In the genomic region with DNA sequence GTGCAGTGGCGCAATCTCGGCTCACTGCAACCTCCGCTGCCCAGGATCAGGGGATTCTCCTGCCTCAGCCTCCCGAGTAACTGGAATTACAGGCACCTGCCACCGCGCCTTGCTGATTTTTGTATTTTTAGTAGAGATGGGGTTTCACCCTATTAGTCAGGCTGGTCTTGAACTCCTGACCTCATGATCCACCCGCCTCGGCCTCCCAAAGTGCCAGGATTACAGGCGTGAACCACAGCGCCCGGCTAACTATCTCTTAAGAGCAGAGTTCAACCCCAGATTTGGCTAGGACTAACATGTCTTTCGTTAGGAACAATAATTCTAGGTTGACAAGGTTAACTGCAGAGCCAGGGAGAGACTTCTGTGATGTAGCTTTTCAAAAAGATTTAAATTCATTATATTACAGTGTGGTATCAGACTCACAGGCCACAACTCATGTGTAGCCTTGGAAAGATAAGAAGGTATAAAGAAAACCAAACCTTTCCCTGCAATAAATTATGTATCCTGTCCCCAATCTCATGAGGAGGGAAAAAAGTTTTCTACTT, we compare ENCODE assay signal across 20 cellular contexts. TPM values are rescaled to one million over a fixed set of nuclear protein-coding genes. Genes with fewer than 3 reads are reported as not detected.
DNase-seq lines count a peak whose midpoint lies in the region; ATAC-seq and TF ChIP-seq lines count a peak whose summit lies in the region.
"Had no signal": no experiment of that assay in that cellular context is flagged by ENCODE, and none has a peak within 500 bp of the region (broad histone marks: within the 10 kb centered on the region; RNA-seq: fewer than 3 reads in every experiment).

No MANE protein-coding gene starts in this region.

- no peak for DNase-seq in activated CD8-positive, alpha-beta T cell treated with anti-CD3 and anti-CD28 coated beads for 36 hours
- no peak for DNase-seq in activated CD8-positive, alpha-beta T cell treated with anti-CD3 and anti-CD28 coated beads, Interleukin-2, amount 10 ng/mL, durations not matched to agents 7 days and 5 days
- no peak for DNase-seq in activated naive CD8-positive, alpha-beta T cell treated with anti-CD3 and anti-CD28 coated beads, Interleukin-2, amount 50 U/mL, for 24 hours
- no peak for DNase-seq in mesothelial cell of epicardium (ENCODE audit: low spot score in 2 of 2, unreplicated experiment in 2 of 2)
- peak; percentile 29 to 48 for DNase-seq in suprapubic skin (ENCODE audit: low spot score in 2 of 2)
- DNase-seq in AG08395 (ENCODE audit: low spot score), result no peak
- no peak for DNase-seq in left cardiac atrium
- DNase-seq in PC-9, result no peak
- DNase-seq: BE2C; CD8-positive, alpha-beta T cell; DMS79; H9; NCI-H1417; NCI-H187 treated with DMSO at 0.1 percent for 48 hours; NCI-H748 treated with DMSO at 0.1 percent for 48 hours; PC-3 had no signal

- no peak overlapping the region for H3K4me3 ChIP-seq in suprapubic skin
- H3K4me3 ChIP-seq in PC-9, result no peak overlapping the region
- H3K4me3 ChIP-seq: SJSA1 had no signal

- intact Hi-C loops in activated CD8-positive, alpha-beta T cell treated with anti-CD3 and anti-CD28 coated beads for 36 hours (cut with micrococcal nuclease), result no loop called here
- intact Hi-C loops in left cardiac atrium (cut with DNase I) (loop anchor here in 1 of 2 donors (10.0 kb wide), 1 partner anchor 603 kb away; no protein-coding TSS in a partner anchor), PC-9 (cut with micrococcal nuclease; ENCODE audit: unreplicated experiment) (no loop called here)

- BruUV-seq in PC-9 (replicated peaks; lab: Mats Ljungman, UMichigan), result no TSS peak

- H3K4me1 ChIP-seq in suprapubic skin, result peaks cover 30% of the 10 kb centered on the region
- peaks cover 15% of the 10 kb centered on the region for H3K4me1 ChIP-seq in PC-9 (replicated peaks; ENCODE audit: insufficient read depth)
- H3K4me1 ChIP-seq: BE2C had no signal

- no peaks in the 10 kb centered on the region for H3K9me3 Mint-ChIP-seq in activated CD8-positive, alpha-beta T cell treated with anti-CD3 and anti-CD28 coated beads for 36 hours
- H3K9me3 Mint-ChIP-seq in activated CD8-positive, alpha-beta T cell treated with anti-CD3 and anti-CD28 coated beads, Interleukin-2, amount 10 ng/mL, durations not matched to agents 7 days and 5 days (ENCODE audit: insufficient read depth), result no peaks in the 10 kb centered on the region
- H3K9me3 Mint-ChIP-seq in activated naive CD8-positive, alpha-beta T cell treated with anti-CD3 and anti-CD28 coated beads, Interleukin-2, amount 50 U/mL, for 24 hours, result no peaks in the 10 kb centered on the region
- no peaks in the 10 kb centered on the region for H3K9me3 Mint-ChIP-seq in mesothelial cell of epicardium
- H3K9me3 Mint-ChIP-seq: CD8-positive, alpha-beta T cell; H9 had no signal

- H3K36me3 ChIP-seq in suprapubic skin (peaks cover 14% of the 10 kb centered on the region), PC-9 (ENCODE audit: low read depth) (peaks cover 6% of the 10 kb centered on the region; the same call in 1 of the 2 replicates)

- no peak overlapping the region for H3K4me3 Mint-ChIP-seq in activated CD8-positive, alpha-beta T cell treated with anti-CD3 and anti-CD28 coated beads for 36 hours
- no peak overlapping the region for H3K4me3 Mint-ChIP-seq in activated CD8-positive, alpha-beta T cell treated with anti-CD3 and anti-CD28 coated beads, Interleukin-2, amount 10 ng/mL, durations not matched to agents 7 days and 5 days
- no peak overlapping the region for H3K4me3 Mint-ChIP-seq in activated naive CD8-positive, alpha-beta T cell treated with anti-CD3 and anti-CD28 coated beads, Interleukin-2, amount 50 U/mL, for 24 hours
- no peak overlapping the region for H3K4me3 Mint-ChIP-seq in mesothelial cell of epicardium
- H3K4me3 Mint-ChIP-seq: H9 had no signal

- H3K27ac ChIP-seq in suprapubic skin (no peak overlapping the region), PC-9 (no peak overlapping the region)
- H3K27ac ChIP-seq: 22Rv1, HL-60, SJSA1 had no signal

- 89% methylated on average over 12 of the region's 12 CpGs for WGBS in suprapubic skin

- POLR2A ChIA-PET in activated CD8-positive, alpha-beta T cell treated with anti-CD3 and anti-CD28 coated beads for 36 hours (lab: Charles Lee), result no interaction called here
- POLR2A ChIA-PET in activated CD8-positive, alpha-beta T cell treated with anti-CD3 and anti-CD28 coated beads, Interleukin-2, amount 10 ng/mL, durations not matched to agents 7 days and 5 days (lab: Charles Lee), result no interaction called here
- POLR2A ChIA-PET in PC-9 (lab: Charles Lee; ENCODE audit: unreplicated experiment), result no interaction called here

- no peaks in the 10 kb centered on the region for H3K27me3 Mint-ChIP-seq in activated CD8-positive, alpha-beta T cell treated with anti-CD3 and anti-CD28 coated beads for 36 hours
- no peaks in the 10 kb centered on the region for H3K27me3 Mint-ChIP-seq in activated CD8-positive, alpha-beta T cell treated with anti-CD3 and anti-CD28 coated beads, Interleukin-2, amount 10 ng/mL, durations not matched to agents 7 days and 5 days (ENCODE audit: low read depth)
- no peaks in the 10 kb centered on the region for H3K27me3 Mint-ChIP-seq in activated naive CD8-positive, alpha-beta T cell treated with anti-CD3 and anti-CD28 coated beads, Interleukin-2, amount 50 U/mL, for 24 hours
- no peaks in the 10 kb centered on the region for H3K27me3 Mint-ChIP-seq in mesothelial cell of epicardium (ENCODE audit: low read depth)

- peaks cover 36% of the 10 kb centered on the region for H3K4me1 Mint-ChIP-seq in activated CD8-positive, alpha-beta T cell treated with anti-CD3 and anti-CD28 coated beads for 36 hours (ENCODE audit: low read depth)
- peaks cover 30% of the 10 kb centered on the region for H3K4me1 Mint-ChIP-seq in activated CD8-positive, alpha-beta T cell treated with anti-CD3 and anti-CD28 coated beads, Interleukin-2, amount 10 ng/mL, durations not matched to agents 7 days and 5 days (ENCODE audit: low read depth)
- peaks cover 38% of the 10 kb centered on the region for H3K4me1 Mint-ChIP-seq in activated naive CD8-positive, alpha-beta T cell treated with anti-CD3 and anti-CD28 coated beads, Interleukin-2, amount 50 U/mL, for 24 hours
- H3K4me1 Mint-ChIP-seq in mesothelial cell of epicardium, result peaks cover 29% of the 10 kb centered on the region

- no peaks in the 10 kb centered on the region for H3K9me3 ChIP-seq in suprapubic skin
- H3K9me3 ChIP-seq in PC-9 (ENCODE audit: insufficient read depth, low read depth), result no peaks in the 10 kb centered on the region
- H3K9me3 ChIP-seq: BE2C, SJSA1 had no signal

- no peak for TF ChIP-seq CTCF in activated CD8-positive, alpha-beta T cell treated with anti-CD3 and anti-CD28 coated beads for 36 hours (IDR thresholded peaks at IDR 0.05)
- TF ChIP-seq CTCF in mesothelial cell of epicardium (IDR thresholded peaks at IDR 0.05; ENCODE audit: unreplicated experiment) (no peak), suprapubic skin (IDR thresholded peaks at IDR 0.05) (no peak), PC-9 (conservative IDR thresholded peaks at IDR 0.05) (no peak)

- ATAC-seq in activated CD8-positive, alpha-beta T cell treated with anti-CD3 and anti-CD28 coated beads for 36 hours, result no peak
- no peak for ATAC-seq in activated CD8-positive, alpha-beta T cell treated with anti-CD3 and anti-CD28 coated beads, Interleukin-2, amount 10 ng/mL, durations not matched to agents 7 days and 5 days
- no peak for ATAC-seq in activated naive CD8-positive, alpha-beta T cell treated with anti-CD3 and anti-CD28 coated beads, Interleukin-2, amount 50 U/mL, for 24 hours
- ATAC-seq in left cardiac atrium, result no peak
- ATAC-seq: CD8-positive, alpha-beta T cell; PC-3 had no signal

- H3K9me2 ChIP-seq in PC-9 (ENCODE audit: insufficient read depth), result no peaks in the 10 kb centered on the region

- H3K79me2 ChIP-seq in PC-9 (ENCODE audit: low read depth), result peaks cover 66% of the 10 kb centered on the region

- peak overlapping the region; percentile 12 for H3K27ac Mint-ChIP-seq in activated CD8-positive, alpha-beta T cell treated with anti-CD3 and anti-CD28 coated beads for 36 hours
- no peak overlapping the region for H3K27ac Mint-ChIP-seq in activated CD8-positive, alpha-beta T cell treated with anti-CD3 and anti-CD28 coated beads, Interleukin-2, amount 10 ng/mL, durations not matched to agents 7 days and 5 days
- H3K27ac Mint-ChIP-seq in activated naive CD8-positive, alpha-beta T cell treated with anti-CD3 and anti-CD28 coated beads, Interleukin-2, amount 50 U/mL, for 24 hours, result peak overlapping the region; percentile 52
- H3K27ac Mint-ChIP-seq in mesothelial cell of epicardium, result peak overlapping the region; percentile 73

- peaks cover 28% of the 10 kb centered on the region for H3K36me3 Mint-ChIP-seq in activated CD8-positive, alpha-beta T cell treated with anti-CD3 and anti-CD28 coated beads for 36 hours (ENCODE audit: low read depth)
- H3K36me3 Mint-ChIP-seq in activated CD8-positive, alpha-beta T cell treated with anti-CD3 and anti-CD28 coated beads, Interleukin-2, amount 10 ng/mL, durations not matched to agents 7 days and 5 days (ENCODE audit: low read depth), result peaks cover 31% of the 10 kb centered on the region
- peaks cover 16% of the 10 kb centered on the region for H3K36me3 Mint-ChIP-seq in activated naive CD8-positive, alpha-beta T cell treated with anti-CD3 and anti-CD28 coated beads, Interleukin-2, amount 50 U/mL, for 24 hours (ENCODE audit: low read depth)
- peaks cover 7% of the 10 kb centered on the region for H3K36me3 Mint-ChIP-seq in mesothelial cell of epicardium

- H3K4me2 ChIP-seq in PC-9, result no peak overlapping the region

- peaks cover 45% of the 10 kb centered on the region for H3F3A ChIP-seq in PC-9 (ENCODE audit: insufficient read depth, low read depth)

- no peaks in the 10 kb centered on the region for H3K27me3 ChIP-seq in suprapubic skin
- H3K27me3 ChIP-seq in PC-9 (ENCODE audit: insufficient read depth, low read depth), result no peaks in the 10 kb centered on the region
- H3K27me3 ChIP-seq: BE2C, SJSA1 had no signal

- H4K20me1 ChIP-seq in PC-9 (ENCODE audit: insufficient read depth), result peaks cover 36% of the 10 kb centered on the region

- no peak overlapping the region for H2AFZ ChIP-seq in PC-9

- no peak for TF ChIP-seq EP300 in suprapubic skin (IDR thresholded peaks at IDR 0.05)

- no peak for TF ChIP-seq POLR2A in suprapubic skin (IDR thresholded peaks at IDR 0.05)

- CTCF ChIA-PET in activated CD8-positive, alpha-beta T cell treated with anti-CD3 and anti-CD28 coated beads for 36 hours (lab: Charles Lee), result interaction anchor here (1.2 to 4.1 kb wide), 4 partner anchors 13 to 537 kb away, joined by 3 to 14 read pairs (median 6); no protein-coding TSS in a partner anchor
- CTCF ChIA-PET in activated CD8-positive, alpha-beta T cell treated with anti-CD3 and anti-CD28 coated beads, Interleukin-2, amount 10 ng/mL, durations not matched to agents 7 days and 5 days (lab: Charles Lee), result interaction anchor here (0.5 to 1.1 kb wide), 3 partner anchors 10 to 281 kb away, joined by 4 read pairs; no protein-coding TSS in a partner anchor
- CTCF ChIA-PET in PC-9 (lab: Charles Lee), result interaction anchor here (0.6 kb wide), 1 partner anchor 281 kb away, joined by 4 read pairs; no protein-coding TSS in a partner anchor

RNA-seq across cellular contexts. Expression of a gene that starts 4.3 kb away (rescaled TPM):
- total RNA-seq in activated CD8-positive, alpha-beta T cell treated with anti-CD3 and anti-CD28 coated beads for 36 hours, result 100 to 1,000 TPM; 111 to 115 TPM
- 100 to 1,000 TPM; 132 to 143 TPM for total RNA-seq in activated CD8-positive, alpha-beta T cell treated with anti-CD3 and anti-CD28 coated beads, Interleukin-2, amount 10 ng/mL, durations not matched to agents 7 days and 5 days
- total RNA-seq in mesothelial cell of epicardium, result 91.9 to 96.7 TPM (median 95.2 TPM) in 3 replicates
- total RNA-seq in suprapubic skin, result 100 to 1,000 TPM in 1 of 4 donors, 10 to 100 TPM in 3; 76.9 to 128 (median 90.0) TPM
- total RNA-seq in left cardiac atrium, result 10 to 100 TPM; 52.9 to 56.7 TPM
- total RNA-seq in PC-9 (2021), result 126 and 161 TPM in 2 replicates

RNA-seq across cellular contexts. Expression of a gene that starts 4.4 kb away (rescaled TPM):
- total RNA-seq in activated CD8-positive, alpha-beta T cell treated with anti-CD3 and anti-CD28 coated beads for 36 hours, result 100 to 1,000 TPM; 112 to 121 TPM
- total RNA-seq in activated CD8-positive, alpha-beta T cell treated with anti-CD3 and anti-CD28 coated beads, Interleukin-2, amount 10 ng/mL, durations not matched to agents 7 days and 5 days, result 10 to 100 TPM; 56.3 to 59.7 TPM
- total RNA-seq in mesothelial cell of epicardium, result 45.0 to 49.4 TPM (median 48.0 TPM) in 3 replicates
- 10 to 100 TPM; 25.1 to 41.7 (median 34.8) TPM for total RNA-seq in suprapubic skin
- total RNA-seq in left cardiac atrium, result 10 to 100 TPM; 26.6 to 32.9 TPM
- 42.1 and 45.9 TPM in 2 replicates for total RNA-seq in PC-9 (2021)

RNA-seq across cellular contexts. Expression of a gene that starts 22.6 kb away (rescaled TPM):
- under 1 TPM; 0.11 to 0.43 TPM for total RNA-seq in activated CD8-positive, alpha-beta T cell treated with anti-CD3 and anti-CD28 coated beads for 36 hours
- total RNA-seq in activated CD8-positive, alpha-beta T cell treated with anti-CD3 and anti-CD28 coated beads, Interleukin-2, amount 10 ng/mL, durations not matched to agents 7 days and 5 days, result under 1 TPM; 0.44 to 0.47 TPM
- total RNA-seq in mesothelial cell of epicardium, result 0.86 to 1.2 TPM (median 0.92 TPM) in 3 replicates
- 10 to 100 TPM in 1 of 4 donors, 1 to 10 TPM in 3; 4.4 to 11.3 (median 7.1) TPM for total RNA-seq in suprapubic skin
- under 1 TPM; 0.44 TPM for total RNA-seq in left cardiac atrium
- 2.5 and 2.7 TPM in 2 replicates for total RNA-seq in PC-9 (2021)
- total RNA-seq: NCI-H460 had no signal

RNA-seq across cellular contexts. Expression of a gene that starts 58.9 kb away (rescaled TPM):
- total RNA-seq in activated CD8-positive, alpha-beta T cell treated with anti-CD3 and anti-CD28 coated beads for 36 hours, result 10 to 100 TPM; 11.8 to 13.0 TPM
- 10 to 100 TPM; 24.3 to 25.5 TPM for total RNA-seq in activated CD8-positive, alpha-beta T cell treated with anti-CD3 and anti-CD28 coated beads, Interleukin-2, amount 10 ng/mL, durations not matched to agents 7 days and 5 days
- total RNA-seq in mesothelial cell of epicardium (25.7 to 29.8 TPM (median 26.7 TPM) in 3 replicates), suprapubic skin (10 to 100 TPM; 35.8 to 81.6 (median 57.8) TPM), left cardiac atrium (10 to 100 TPM; 22.7 to 27.8 TPM), PC-9 (2021) (30.3 and 33.8 TPM in 2 replicates)

Comparison
In these comparisons a context has a peak if more than half of its experiments do, and no peak if none do; other contexts are left out.
1. DNase-seq: peak in suprapubic skin (2 of 2); none in activated CD8-positive, alpha-beta T cell treated with anti-CD3 and anti-CD28 coated beads for 36 hours (single experiment), activated CD8-positive, alpha-beta T cell treated with anti-CD3 and anti-CD28 coated beads, Interleukin-2, amount 10 ng/mL, durations not matched to agents 7 days and 5 days (single experiment), activated naive CD8-positive, alpha-beta T cell treated with anti-CD3 and anti-CD28 coated beads, Interleukin-2, amount 50 U/mL, for 24 hours (single experiment), mesothelial cell of epicardium (0 of 2), AG08395 (single experiment), left cardiac atrium (single experiment) and PC-9 (0 of 2).